ENCODE assay signal across 1 cellular context in the genomic region with DNA sequence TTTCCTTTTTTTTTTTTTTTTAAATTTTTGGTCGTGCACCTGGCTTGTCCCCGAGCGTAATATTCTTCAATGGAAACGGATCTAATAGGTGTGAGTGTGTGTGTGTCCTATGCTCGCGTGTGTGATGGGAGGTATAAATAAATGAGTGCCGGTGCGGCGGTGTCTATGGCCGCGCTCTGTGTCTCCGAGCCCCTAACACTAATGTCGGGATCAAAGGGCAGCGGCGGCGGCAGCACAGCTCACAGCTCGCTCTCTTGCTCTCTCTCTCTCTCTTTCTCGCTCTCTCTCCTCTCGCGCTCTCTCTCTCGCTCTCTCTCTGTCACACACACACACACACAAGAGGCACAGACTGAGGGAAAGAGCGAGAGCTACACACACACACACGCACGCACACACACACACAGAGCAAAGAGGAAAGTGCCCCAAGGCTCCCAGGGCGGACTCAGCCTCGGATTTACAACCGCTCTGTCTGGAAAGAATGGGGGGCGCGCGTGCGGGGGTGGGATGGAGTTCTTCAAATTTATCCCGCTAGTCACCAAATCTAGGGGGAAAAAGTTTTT.
A peak's percentile ranks its signal among the peaks of the same experiment; 100 is the strongest.
TF ChIP-seq lines count a peak whose summit lies in the region.

A gene with protein sequence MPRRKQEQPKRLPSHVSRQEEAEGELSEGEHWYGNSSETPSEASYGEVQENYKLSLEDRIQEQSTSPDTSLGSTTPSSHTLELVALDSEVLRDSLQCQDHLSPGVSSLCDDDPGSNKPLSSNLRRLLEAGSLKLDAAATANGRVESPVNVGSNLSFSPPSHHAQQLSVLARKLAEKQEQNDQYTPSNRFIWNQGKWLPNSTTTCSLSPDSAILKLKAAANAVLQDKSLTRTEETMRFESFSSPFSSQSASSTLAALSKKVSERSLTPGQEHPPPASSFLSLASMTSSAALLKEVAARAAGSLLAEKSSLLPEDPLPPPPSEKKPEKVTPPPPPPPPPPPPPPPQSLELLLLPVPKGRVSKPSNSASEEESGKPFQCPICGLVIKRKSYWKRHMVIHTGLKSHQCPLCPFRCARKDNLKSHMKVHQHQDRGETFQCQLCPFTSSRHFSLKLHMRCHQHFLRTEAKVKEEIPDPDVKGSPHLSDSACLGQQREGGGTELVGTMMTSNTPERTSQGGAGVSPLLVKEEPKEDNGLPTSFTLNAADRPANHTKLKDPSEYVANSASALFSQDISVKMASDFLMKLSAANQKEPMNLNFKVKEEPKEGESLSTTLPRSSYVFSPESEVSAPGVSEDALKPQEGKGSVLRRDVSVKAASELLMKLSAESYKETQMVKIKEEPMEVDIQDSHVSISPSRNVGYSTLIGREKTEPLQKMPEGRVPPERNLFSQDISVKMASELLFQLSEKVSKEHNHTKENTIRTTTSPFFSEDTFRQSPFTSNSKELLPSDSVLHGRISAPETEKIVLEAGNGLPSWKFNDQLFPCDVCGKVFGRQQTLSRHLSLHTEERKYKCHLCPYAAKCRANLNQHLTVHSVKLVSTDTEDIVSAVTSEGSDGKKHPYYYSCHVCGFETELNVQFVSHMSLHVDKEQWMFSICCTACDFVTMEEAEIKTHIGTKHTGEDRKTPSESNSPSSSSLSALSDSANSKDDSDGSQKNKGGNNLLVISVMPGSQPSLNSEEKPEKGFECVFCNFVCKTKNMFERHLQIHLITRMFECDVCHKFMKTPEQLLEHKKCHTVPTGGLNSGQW (minus strand): TSS at position 206 of the 560 bp plus-strand sequence. CDS start 416 bp downstream, outside the sequence.

TF ChIP-seq in HepG2, 621 proteins besides CTCF, POLR2A, EP300 and RAD21 (continued from another document and continues in another):
- TF ChIP-seq, protein P1, sequence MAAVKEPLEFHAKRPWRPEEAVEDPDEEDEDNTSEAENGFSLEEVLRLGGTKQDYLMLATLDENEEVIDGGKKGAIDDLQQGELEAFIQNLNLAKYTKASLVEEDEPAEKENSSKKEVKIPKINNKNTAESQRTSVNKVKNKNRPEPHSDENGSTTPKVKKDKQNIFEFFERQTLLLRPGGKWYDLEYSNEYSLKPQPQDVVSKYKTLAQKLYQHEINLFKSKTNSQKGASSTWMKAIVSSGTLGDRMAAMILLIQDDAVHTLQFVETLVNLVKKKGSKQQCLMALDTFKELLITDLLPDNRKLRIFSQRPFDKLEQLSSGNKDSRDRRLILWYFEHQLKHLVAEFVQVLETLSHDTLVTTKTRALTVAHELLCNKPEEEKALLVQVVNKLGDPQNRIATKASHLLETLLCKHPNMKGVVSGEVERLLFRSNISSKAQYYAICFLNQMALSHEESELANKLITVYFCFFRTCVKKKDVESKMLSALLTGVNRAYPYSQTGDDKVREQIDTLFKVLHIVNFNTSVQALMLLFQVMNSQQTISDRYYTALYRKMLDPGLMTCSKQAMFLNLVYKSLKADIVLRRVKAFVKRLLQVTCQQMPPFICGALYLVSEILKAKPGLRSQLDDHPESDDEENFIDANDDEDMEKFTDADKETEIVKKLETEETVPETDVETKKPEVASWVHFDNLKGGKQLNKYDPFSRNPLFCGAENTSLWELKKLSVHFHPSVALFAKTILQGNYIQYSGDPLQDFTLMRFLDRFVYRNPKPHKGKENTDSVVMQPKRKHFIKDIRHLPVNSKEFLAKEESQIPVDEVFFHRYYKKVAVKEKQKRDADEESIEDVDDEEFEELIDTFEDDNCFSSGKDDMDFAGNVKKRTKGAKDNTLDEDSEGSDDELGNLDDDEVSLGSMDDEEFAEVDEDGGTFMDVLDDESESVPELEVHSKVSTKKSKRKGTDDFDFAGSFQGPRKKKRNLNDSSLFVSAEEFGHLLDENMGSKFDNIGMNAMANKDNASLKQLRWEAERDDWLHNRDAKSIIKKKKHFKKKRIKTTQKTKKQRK (IDR thresholded peaks at IDR 0.05; ENCODE audit: low read length): no peak
- TF ChIP-seq ZNF724P (CRISPR knock-in tag; IDR thresholded peaks at IDR 0.05; ENCODE audit: borderline replicate concordance) (no peak), TRIM24 (CRISPR knock-in tag; IDR thresholded peaks at IDR 0.05) (no peak), GTF2F1 (IDR thresholded peaks at IDR 0.05; ENCODE audit: low read length) (no peak), CREB1 (IDR thresholded peaks at IDR 0.05) (no peak), CREB1 (CRISPR knock-in tag; IDR thresholded peaks at IDR 0.05) (no peak; the same call in 1 of the 2 replicates), ZNF615 (CRISPR knock-in tag; IDR thresholded peaks at IDR 0.05; ENCODE audit: borderline replicate concordance) (no peak), SNRNP70 (IDR thresholded peaks at IDR 0.05; ENCODE audit: low read depth, low read length) (no peak), ZNF713 (CRISPR knock-in tag; IDR thresholded peaks at IDR 0.05) (no peak), NR3C1 (CRISPR knock-in tag; IDR thresholded peaks at IDR 0.05) (no peak), CEBPG (CRISPR knock-in tag; IDR thresholded peaks at IDR 0.05) (no peak), KLF9 (CRISPR knock-in tag; IDR thresholded peaks at IDR 0.05; ENCODE audit: low read depth) (no peak), ZMYM3 (CRISPR knock-in tag; IDR thresholded peaks at IDR 0.05) (0 out of 2 replicates have a peak, but pooled peaks have one; percentile 51), CCDC6 (CRISPR knock-in tag; IDR thresholded peaks at IDR 0.05) (peak; percentile 73), HNRNPLL (IDR thresholded peaks at IDR 0.05; ENCODE audit: low read depth, low read length, poor library complexity, severe bottlenecking) (peak; percentile 34), REL (CRISPR knock-in tag; conservative IDR thresholded peaks at IDR 0.05) (no peak), ZNF138 (CRISPR knock-in tag; IDR thresholded peaks at IDR 0.05; ENCODE audit: low read depth) (no peak), MZF1 (CRISPR knock-in tag; IDR thresholded peaks at IDR 0.05; ENCODE audit: borderline replicate concordance) (no peak), ZNF124 (CRISPR knock-in tag; IDR thresholded peaks at IDR 0.05) (no peak), PPARG (CRISPR knock-in tag; conservative IDR thresholded peaks at IDR 0.05) (no peak), ZNF10 (CRISPR knock-in tag; IDR thresholded peaks at IDR 0.05; ENCODE audit: borderline replicate concordance, low read depth) (no peak), ZNF761 (CRISPR knock-in tag; conservative IDR thresholded peaks at IDR 0.05) (0 out of 2 replicates have a peak, but pooled peaks have one; percentile 45), SMAD3 (CRISPR knock-in tag; IDR thresholded peaks at IDR 0.05) (0 out of 2 replicates have a peak, but pooled peaks have one; percentile 36), ZNF382 (CRISPR knock-in tag; IDR thresholded peaks at IDR 0.05; ENCODE audit: borderline replicate concordance) (no peak), ZNF546 (CRISPR knock-in tag; conservative IDR thresholded peaks at IDR 0.05) (no peak)
- TF ChIP-seq, protein P2, sequence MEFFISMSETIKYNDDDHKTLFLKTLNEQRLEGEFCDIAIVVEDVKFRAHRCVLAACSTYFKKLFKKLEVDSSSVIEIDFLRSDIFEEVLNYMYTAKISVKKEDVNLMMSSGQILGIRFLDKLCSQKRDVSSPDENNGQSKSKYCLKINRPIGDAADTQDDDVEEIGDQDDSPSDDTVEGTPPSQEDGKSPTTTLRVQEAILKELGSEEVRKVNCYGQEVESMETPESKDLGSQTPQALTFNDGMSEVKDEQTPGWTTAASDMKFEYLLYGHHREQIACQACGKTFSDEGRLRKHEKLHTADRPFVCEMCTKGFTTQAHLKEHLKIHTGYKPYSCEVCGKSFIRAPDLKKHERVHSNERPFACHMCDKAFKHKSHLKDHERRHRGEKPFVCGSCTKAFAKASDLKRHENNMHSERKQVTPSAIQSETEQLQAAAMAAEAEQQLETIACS (CRISPR knock-in tag; IDR thresholded peaks at IDR 0.05): no peak; the same call in 1 of the 2 replicates
- TF ChIP-seq, protein P3, sequence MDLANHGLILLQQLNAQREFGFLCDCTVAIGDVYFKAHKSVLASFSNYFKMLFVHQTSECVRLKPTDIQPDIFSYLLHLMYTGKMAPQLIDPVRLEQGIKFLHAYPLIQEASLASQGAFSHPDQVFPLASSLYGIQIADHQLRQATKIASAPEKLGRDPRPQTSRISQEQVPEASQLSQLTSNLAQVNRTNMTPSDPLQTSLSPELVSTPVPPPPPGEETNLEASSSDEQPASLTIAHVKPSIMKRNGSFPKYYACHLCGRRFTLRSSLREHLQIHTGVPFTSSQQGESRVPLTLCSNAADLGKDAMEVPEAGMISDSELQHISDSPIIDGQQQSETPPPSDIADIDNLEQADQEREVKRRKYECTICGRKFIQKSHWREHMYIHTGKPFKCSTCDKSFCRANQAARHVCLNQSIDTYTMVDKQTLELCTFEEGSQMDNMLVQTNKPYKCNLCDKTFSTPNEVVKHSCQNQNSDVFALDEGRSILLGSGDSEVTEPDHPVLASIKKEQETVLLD (CRISPR knock-in tag; IDR thresholded peaks at IDR 0.05; ENCODE audit: low read depth): no peak
- TF ChIP-seq, protein P4, sequence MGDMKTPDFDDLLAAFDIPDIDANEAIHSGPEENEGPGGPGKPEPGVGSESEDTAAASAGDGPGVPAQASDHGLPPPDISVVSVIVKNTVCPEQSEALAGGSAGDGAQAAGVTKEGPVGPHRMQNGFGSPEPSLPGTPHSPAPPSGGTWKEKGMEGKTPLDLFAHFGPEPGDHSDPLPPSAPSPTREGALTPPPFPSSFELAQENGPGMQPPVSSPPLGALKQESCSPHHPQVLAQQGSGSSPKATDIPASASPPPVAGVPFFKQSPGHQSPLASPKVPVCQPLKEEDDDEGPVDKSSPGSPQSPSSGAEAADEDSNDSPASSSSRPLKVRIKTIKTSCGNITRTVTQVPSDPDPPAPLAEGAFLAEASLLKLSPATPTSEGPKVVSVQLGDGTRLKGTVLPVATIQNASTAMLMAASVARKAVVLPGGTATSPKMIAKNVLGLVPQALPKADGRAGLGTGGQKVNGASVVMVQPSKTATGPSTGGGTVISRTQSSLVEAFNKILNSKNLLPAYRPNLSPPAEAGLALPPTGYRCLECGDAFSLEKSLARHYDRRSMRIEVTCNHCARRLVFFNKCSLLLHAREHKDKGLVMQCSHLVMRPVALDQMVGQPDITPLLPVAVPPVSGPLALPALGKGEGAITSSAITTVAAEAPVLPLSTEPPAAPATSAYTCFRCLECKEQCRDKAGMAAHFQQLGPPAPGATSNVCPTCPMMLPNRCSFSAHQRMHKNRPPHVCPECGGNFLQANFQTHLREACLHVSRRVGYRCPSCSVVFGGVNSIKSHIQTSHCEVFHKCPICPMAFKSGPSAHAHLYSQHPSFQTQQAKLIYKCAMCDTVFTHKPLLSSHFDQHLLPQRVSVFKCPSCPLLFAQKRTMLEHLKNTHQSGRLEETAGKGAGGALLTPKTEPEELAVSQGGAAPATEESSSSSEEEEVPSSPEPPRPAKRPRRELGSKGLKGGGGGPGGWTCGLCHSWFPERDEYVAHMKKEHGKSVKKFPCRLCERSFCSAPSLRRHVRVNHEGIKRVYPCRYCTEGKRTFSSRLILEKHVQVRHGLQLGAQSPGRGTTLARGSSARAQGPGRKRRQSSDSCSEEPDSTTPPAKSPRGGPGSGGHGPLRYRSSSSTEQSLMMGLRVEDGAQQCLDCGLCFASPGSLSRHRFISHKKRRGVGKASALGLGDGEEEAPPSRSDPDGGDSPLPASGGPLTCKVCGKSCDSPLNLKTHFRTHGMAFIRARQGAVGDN (CRISPR knock-in tag; IDR thresholded peaks at IDR 0.05): peak; percentile 67
- TF ChIP-seq, protein P5, sequence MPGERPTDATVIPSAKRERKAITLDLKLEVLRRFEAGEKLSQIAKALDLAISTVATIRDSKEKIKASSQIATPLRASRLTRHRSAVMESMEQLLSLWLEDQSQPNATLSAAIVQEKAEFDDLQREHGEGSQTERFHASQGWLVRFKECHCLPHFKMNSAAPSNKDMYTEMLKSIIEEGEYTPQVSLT (CRISPR knock-in tag; IDR thresholded peaks at IDR 0.05; ENCODE audit: borderline replicate concordance, low read depth): no peak
- TF ChIP-seq, protein P6, sequence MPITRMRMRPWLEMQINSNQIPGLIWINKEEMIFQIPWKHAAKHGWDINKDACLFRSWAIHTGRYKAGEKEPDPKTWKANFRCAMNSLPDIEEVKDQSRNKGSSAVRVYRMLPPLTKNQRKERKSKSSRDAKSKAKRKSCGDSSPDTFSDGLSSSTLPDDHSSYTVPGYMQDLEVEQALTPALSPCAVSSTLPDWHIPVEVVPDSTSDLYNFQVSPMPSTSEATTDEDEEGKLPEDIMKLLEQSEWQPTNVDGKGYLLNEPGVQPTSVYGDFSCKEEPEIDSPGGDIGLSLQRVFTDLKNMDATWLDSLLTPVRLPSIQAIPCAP (CRISPR knock-in tag; IDR thresholded peaks at IDR 0.05; ENCODE audit: low read depth): no peak
- TF ChIP-seq, protein P7, sequence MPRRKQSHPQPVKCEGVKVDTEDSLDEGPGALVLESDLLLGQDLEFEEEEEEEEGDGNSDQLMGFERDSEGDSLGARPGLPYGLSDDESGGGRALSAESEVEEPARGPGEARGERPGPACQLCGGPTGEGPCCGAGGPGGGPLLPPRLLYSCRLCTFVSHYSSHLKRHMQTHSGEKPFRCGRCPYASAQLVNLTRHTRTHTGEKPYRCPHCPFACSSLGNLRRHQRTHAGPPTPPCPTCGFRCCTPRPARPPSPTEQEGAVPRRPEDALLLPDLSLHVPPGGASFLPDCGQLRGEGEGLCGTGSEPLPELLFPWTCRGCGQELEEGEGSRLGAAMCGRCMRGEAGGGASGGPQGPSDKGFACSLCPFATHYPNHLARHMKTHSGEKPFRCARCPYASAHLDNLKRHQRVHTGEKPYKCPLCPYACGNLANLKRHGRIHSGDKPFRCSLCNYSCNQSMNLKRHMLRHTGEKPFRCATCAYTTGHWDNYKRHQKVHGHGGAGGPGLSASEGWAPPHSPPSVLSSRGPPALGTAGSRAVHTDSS (CRISPR knock-in tag; conservative IDR thresholded peaks at IDR 0.05): no peak
- TF ChIP-seq, protein P8, sequence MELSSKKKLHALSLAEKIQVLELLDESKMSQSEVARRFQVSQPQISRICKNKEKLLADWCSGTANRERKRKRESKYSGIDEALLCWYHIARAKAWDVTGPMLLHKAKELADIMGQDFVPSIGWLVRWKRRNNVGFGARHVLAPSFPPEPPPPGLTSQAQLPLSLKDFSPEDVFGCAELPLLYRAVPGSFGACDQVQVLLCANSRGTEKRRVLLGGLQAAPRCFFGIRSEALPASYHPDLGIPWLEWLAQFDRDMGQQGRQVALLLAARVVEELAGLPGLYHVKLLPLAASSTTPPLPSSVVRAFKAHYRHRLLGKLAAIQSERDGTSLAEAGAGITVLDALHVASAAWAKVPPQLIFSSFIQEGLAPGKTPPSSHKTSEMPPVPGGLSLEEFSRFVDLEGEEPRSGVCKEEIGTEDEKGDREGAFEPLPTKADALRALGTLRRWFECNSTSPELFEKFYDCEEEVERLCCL (CRISPR knock-in tag; IDR thresholded peaks at IDR 0.05; ENCODE audit: borderline replicate concordance): no peak
- TF ChIP-seq, protein P9, sequence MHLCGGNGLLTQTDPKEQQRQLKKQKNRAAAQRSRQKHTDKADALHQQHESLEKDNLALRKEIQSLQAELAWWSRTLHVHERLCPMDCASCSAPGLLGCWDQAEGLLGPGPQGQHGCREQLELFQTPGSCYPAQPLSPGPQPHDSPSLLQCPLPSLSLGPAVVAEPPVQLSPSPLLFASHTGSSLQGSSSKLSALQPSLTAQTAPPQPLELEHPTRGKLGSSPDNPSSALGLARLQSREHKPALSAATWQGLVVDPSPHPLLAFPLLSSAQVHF (CRISPR knock-in tag; IDR thresholded peaks at IDR 0.05): no peak
- TF ChIP-seq, protein P10, sequence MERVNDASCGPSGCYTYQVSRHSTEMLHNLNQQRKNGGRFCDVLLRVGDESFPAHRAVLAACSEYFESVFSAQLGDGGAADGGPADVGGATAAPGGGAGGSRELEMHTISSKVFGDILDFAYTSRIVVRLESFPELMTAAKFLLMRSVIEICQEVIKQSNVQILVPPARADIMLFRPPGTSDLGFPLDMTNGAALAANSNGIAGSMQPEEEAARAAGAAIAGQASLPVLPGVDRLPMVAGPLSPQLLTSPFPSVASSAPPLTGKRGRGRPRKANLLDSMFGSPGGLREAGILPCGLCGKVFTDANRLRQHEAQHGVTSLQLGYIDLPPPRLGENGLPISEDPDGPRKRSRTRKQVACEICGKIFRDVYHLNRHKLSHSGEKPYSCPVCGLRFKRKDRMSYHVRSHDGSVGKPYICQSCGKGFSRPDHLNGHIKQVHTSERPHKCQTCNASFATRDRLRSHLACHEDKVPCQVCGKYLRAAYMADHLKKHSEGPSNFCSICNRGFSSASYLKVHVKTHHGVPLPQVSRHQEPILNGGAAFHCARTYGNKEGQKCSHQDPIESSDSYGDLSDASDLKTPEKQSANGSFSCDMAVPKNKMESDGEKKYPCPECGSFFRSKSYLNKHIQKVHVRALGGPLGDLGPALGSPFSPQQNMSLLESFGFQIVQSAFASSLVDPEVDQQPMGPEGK (CRISPR knock-in tag; IDR thresholded peaks at IDR 0.05): peak; percentile 69
